ENCODE assay signal across 1 cellular context in the genomic region with DNA sequence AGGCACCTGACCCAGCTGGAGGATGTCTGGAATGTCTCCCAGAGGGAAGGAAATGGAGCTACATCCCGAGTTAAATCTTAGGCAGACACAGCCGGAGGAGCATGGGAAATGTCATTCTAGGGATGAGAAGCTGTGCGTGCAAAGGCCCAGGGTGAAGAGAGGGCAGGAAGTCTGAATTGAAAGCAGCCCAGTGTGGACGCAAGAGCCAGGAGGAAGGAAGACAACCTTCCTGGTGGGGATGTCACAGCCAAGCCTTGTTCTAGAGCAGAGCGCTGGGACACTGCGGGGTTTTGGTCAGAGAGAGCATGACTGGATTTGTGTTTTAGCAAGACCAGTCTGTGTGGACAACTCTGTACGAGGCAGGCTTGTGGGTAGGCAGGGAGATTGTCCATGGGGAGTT.
TF ChIP-seq lines count a peak whose summit lies in the region.

No MANE protein-coding gene starts in this region.

TF ChIP-seq in GM23338, 12 proteins besides CTCF, POLR2A, EP300 and RAD21 (continued from another document):
- TF ChIP-seq, protein P1, sequence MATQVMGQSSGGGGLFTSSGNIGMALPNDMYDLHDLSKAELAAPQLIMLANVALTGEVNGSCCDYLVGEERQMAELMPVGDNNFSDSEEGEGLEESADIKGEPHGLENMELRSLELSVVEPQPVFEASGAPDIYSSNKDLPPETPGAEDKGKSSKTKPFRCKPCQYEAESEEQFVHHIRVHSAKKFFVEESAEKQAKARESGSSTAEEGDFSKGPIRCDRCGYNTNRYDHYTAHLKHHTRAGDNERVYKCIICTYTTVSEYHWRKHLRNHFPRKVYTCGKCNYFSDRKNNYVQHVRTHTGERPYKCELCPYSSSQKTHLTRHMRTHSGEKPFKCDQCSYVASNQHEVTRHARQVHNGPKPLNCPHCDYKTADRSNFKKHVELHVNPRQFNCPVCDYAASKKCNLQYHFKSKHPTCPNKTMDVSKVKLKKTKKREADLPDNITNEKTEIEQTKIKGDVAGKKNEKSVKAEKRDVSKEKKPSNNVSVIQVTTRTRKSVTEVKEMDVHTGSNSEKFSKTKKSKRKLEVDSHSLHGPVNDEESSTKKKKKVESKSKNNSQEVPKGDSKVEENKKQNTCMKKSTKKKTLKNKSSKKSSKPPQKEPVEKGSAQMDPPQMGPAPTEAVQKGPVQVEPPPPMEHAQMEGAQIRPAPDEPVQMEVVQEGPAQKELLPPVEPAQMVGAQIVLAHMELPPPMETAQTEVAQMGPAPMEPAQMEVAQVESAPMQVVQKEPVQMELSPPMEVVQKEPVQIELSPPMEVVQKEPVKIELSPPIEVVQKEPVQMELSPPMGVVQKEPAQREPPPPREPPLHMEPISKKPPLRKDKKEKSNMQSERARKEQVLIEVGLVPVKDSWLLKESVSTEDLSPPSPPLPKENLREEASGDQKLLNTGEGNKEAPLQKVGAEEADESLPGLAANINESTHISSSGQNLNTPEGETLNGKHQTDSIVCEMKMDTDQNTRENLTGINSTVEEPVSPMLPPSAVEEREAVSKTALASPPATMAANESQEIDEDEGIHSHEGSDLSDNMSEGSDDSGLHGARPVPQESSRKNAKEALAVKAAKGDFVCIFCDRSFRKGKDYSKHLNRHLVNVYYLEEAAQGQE (IDR thresholded peaks at IDR 0.05; ENCODE audit: unreplicated experiment): no peak
TF ChIP-seq in GM23338: peak in this region for 0.
